ENCODE assay signal across 11 cellular contexts in genomic region chr17:78888911-78889496, GRCh38. TPM values are rescaled to one million over a fixed set of nuclear protein-coding genes. Genes with fewer than 3 reads are reported as not detected.
DNase-seq lines count a peak whose midpoint lies in the region.
"Had no signal": no experiment of that assay in that cellular context is flagged by ENCODE, and none has a peak within 500 bp of the region (broad histone marks: within the 10 kb centered on the region; RNA-seq: fewer than 3 reads in every experiment).

No MANE protein-coding gene starts in this region.

- H3K4me3 ChIP-seq in skeletal muscle tissue (ENCODE audit: low read length in 3 of 3): no peak overlapping the region

- H3K27ac ChIP-seq in cingulate gyrus (ENCODE audit: low read depth, low read length): peak overlapping the region; percentile 87
- H3K27ac ChIP-seq in skeletal muscle tissue (ENCODE audit: low read depth, low read length): peak overlapping the region; percentile 71

- H3K9ac ChIP-seq in skeletal muscle tissue (ENCODE audit: low read depth in 1 of 3, low read length in 3 of 3): peak overlapping the region in 1 of 3 donors; percentile 33

- H3K27me3 ChIP-seq in skeletal muscle tissue (ENCODE audit: control insufficient read depth in 3 of 3, insufficient read depth in 3 of 3, low read length in 3 of 3): peaks cover 0 to 4% (median 0%) of the 10 kb centered on the region in 3 donors

- DNase-seq in NCI-H146 (lab: John Stamatoyannopoulos, UW): peak; percentile 8
- DNase-seq in NCI-H146 treated with DMSO at 0.1 percent for 48 hours (lab: John Stamatoyannopoulos, UW; ENCODE audit: unreplicated experiment): no peak
- DNase-seq in NCI-H2081 (lab: John Stamatoyannopoulos, UW): peak; percentile 56 to 85
- DNase-seq in ecto neural progenitor cell (ENCODE audit: low spot score): no peak
- DNase-seq in SHP77 (lab: John Stamatoyannopoulos, UW): no peak
- no peak for DNase-seq in activated CD8-positive, alpha-beta memory T cell treated with anti-CD3 and anti-CD28 coated beads, Interleukin-2, amount 50 U/mL, for 48 hours
- DNase-seq: EL, NCI-H2107, Right ventricle myocardium superior had no signal

- no peaks in the 10 kb centered on the region for H3K36me3 ChIP-seq in skeletal muscle tissue (ENCODE audit: control insufficient read depth in 3 of 3, insufficient read depth in 3 of 3, low read length in 3 of 3)

- no peaks in the 10 kb centered on the region for H3K9me3 ChIP-seq in skeletal muscle tissue (ENCODE audit: control insufficient read depth in 3 of 3, low read length in 3 of 3)

- peaks cover 57 to 73% (median 67%) of the 10 kb centered on the region in 3 donors for H3K4me1 ChIP-seq in skeletal muscle tissue (ENCODE audit: control insufficient read depth in 3 of 3, insufficient read depth in 3 of 3, low read length in 3 of 3)

RNA-seq across cellular contexts. Expression of gene CEP295NL, which starts 14.0 kb away (rescaled TPM):
- 1.6 TPM for total RNA-seq in skeletal muscle tissue

RNA-seq across cellular contexts. Expression of gene TIMP2, which starts 36.2 kb away (rescaled TPM):
- total RNA-seq in skeletal muscle tissue: 39.7 TPM

RNA-seq across cellular contexts. Expression of gene USP36, which starts 48.4 kb away (rescaled TPM):
- total RNA-seq in skeletal muscle tissue: 25.6 TPM

Comparison
In these comparisons a context has a peak if more than half of its experiments do, and no peak if none do; other contexts are left out.
1. DNase-seq: peak in NCI-H146 (single experiment) and NCI-H2081 (2 of 2); none in NCI-H146 treated with DMSO at 0.1 percent for 48 hours (single experiment), ecto neural progenitor cell (single experiment), SHP77 (0 of 2) and activated CD8-positive, alpha-beta memory T cell treated with anti-CD3 and anti-CD28 coated beads, Interleukin-2, amount 50 U/mL, for 48 hours (single experiment).